1 cellular context compared by ENCODE assay signal in the genomic region with DNA sequence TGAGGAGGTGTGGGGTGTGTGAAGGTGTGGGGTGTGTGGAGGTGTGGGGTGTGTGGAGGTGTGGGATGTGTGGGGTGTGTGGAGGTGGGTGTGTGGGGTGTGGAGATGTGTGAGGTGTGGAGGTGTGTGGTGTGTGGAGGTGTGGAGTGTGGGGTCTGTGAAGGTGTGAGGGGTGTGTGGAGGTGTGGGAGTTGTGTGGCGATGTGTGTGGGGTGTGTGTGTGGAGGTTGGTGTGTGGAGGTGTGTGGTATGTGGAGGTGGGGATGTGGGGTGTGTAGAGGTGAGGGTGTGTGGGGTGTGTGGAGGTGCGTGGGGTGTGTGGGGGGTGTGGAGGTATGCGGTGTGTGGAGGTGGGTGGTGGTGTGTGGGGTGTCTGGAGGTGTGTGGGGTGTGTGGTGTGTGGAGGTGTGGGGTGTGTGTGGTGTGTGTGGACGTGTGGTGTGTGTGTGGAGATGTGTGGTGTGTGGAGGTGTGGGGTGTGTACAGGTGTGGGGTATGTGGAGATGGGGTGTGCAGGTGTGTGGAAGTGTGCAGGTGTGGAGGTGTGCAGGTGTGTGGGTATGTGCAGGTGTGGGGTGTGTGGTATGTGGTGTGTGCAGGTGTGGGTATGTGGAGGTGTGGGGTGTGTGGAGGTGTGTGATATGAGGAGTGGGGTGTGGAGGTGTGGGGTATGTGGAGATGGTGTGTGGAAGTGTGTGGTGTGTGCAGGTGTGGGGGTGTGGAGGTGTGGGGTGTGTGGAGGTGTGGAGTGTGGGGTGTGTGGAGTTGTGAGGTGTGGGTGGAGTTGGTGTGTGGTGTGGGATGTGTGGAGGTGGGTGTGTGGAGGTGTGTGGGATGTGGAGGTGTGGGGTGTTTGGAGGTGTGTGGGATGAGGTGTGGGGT.
TF ChIP-seq lines count a peak whose summit lies in the region.

No MANE protein-coding gene starts in this region.

TF ChIP-seq in K562, 482 proteins besides CTCF, POLR2A, EP300 and RAD21 (continued from another document):
- TF ChIP-seq CEBPG (CRISPR knock-in tag; IDR thresholded peaks at IDR 0.05), result no peak
- TF ChIP-seq CEBPG (tag; conservative IDR thresholded peaks at IDR 0.05 in 1 of 2, IDR thresholded peaks at IDR 0.05 in 1 of 2), result no peak
TF ChIP-seq in K562: peak in this region for 6.
